26 cellular contexts compared by ENCODE assay signal in genomic region chr1:158564608-158565007, GRCh38. TPM values are rescaled to one million over a fixed set of nuclear protein-coding genes. Genes with fewer than 3 reads are reported as not detected.
DNase-seq lines count a peak whose midpoint lies in the region; ATAC-seq and TF ChIP-seq lines count a peak whose summit lies in the region.
"Had no signal": no experiment of that assay in that cellular context is flagged by ENCODE, and none has a peak within 500 bp of the region (broad histone marks: within the 10 kb centered on the region; RNA-seq: fewer than 3 reads in every experiment).

No MANE protein-coding gene starts in this region.

- DNase-seq in CD14-positive monocyte (ENCODE audit: low spot score) (no peak), OCI-M1 (lab: John Stamatoyannopoulos, UW) (peak; percentile 81), germinal center (ENCODE audit: low spot score) (peak; percentile 21), NCI-H748 (lab: John Stamatoyannopoulos, UW; ENCODE audit: unreplicated experiment) (no peak), NCI-H446 (lab: John Stamatoyannopoulos, UW) (no peak), natural killer cell (no peak)
- no peak for DNase-seq in activated CD4-positive, alpha-beta T cell treated with anti-CD3 and anti-CD28 coated beads for 36 hours
- DNase-seq: activated CD8-positive, alpha-beta memory T cell treated with anti-CD3 and anti-CD28 coated beads, Interleukin-2, amount 50 U/mL, for 4 hours; activated naive CD8-positive, alpha-beta T cell treated with anti-CD3 and anti-CD28 coated beads for 36 hours; dorsolateral prefrontal cortex; HCEC 1CT; heart left ventricle; left colon; naive thymus-derived CD4-positive, alpha-beta T cell; NCI-H510A treated with DMSO at 0.1 percent for 48 hours; stimulated activated CD4-positive, alpha-beta T cell treated with anti-CD3 and anti-CD28 coated beads, Interleukin-12 subunit alpha, Interleukin-12 subunit beta, amount 100 ng/mL, for 4 hours; stimulated activated CD4-positive, alpha-beta T cell treated with anti-CD3 and anti-CD28 coated beads, Interleukin-4, amount 100 ng/mL, for 4 hours; stimulated activated naive CD8-positive, alpha-beta T cell treated with anti-CD3 and anti-CD28 coated beads, Interleukin-15, amount 100 ng/mL, for 72 hours; T-cell; tibial artery had no signal

- H3K4me2 ChIP-seq in Loucy (ENCODE audit: low read depth, low read length, poor library complexity, severe bottlenecking) = no peak overlapping the region
- H3K4me2 ChIP-seq: KMS-11 had no signal

- no peaks in the 10 kb centered on the region for H4K20me1 ChIP-seq in Loucy (ENCODE audit: insufficient read depth, low read length, poor library complexity, severe bottlenecking)

- no peaks in the 10 kb centered on the region for H3K9me2 ChIP-seq in Loucy (replicated peaks; ENCODE audit: low read depth, low read length)

- H3K9me3 ChIP-seq in Loucy (ENCODE audit: insufficient read depth, low read depth, low read length) = no peaks in the 10 kb centered on the region
- H3K9me3 ChIP-seq: heart left ventricle, tibial artery had no signal

- H3K9ac ChIP-seq in Loucy (ENCODE audit: low read depth, low read length, poor library complexity, severe bottlenecking) = no peak overlapping the region
- H3K9ac ChIP-seq: KMS-11 had no signal

- H3K36me3 ChIP-seq in Loucy (ENCODE audit: insufficient read depth, low read length) = no peaks in the 10 kb centered on the region
- H3K36me3 ChIP-seq: heart left ventricle, tibial artery had no signal

- H3K4me3 Mint-ChIP-seq in CD14-positive monocyte (peak overlapping the region in 1 of 2 donors; percentile 39), natural killer cell (no peak overlapping the region)
- H3K4me3 Mint-ChIP-seq in activated CD4-positive, alpha-beta T cell treated with anti-CD3 and anti-CD28 coated beads for 36 hours = no peak overlapping the region
- H3K4me3 Mint-ChIP-seq: activated naive CD8-positive, alpha-beta T cell treated with anti-CD3 and anti-CD28 coated beads for 36 hours; activated T-helper 17 cell treated with anti-CD3 and anti-CD28 coated beads, Interleukin-2, amount 50 U/mL, for 72 hours; central memory CD8-positive, alpha-beta T cell; naive thymus-derived CD4-positive, alpha-beta T cell; stimulated activated naive CD8-positive, alpha-beta T cell treated with anti-CD3 and anti-CD28 coated beads, Interleukin-15, amount 100 ng/mL, for 72 hours; T-cell had no signal

- H3K79me2 ChIP-seq in Loucy (ENCODE audit: insufficient read depth, low read length) = no peaks in the 10 kb centered on the region

- H3K27ac Mint-ChIP-seq in CD14-positive monocyte (peak overlapping the region; percentile 46 to 90 (median 77)), natural killer cell (no peak overlapping the region)
- no peak overlapping the region for H3K27ac Mint-ChIP-seq in activated CD4-positive, alpha-beta T cell treated with anti-CD3 and anti-CD28 coated beads for 36 hours
- H3K27ac Mint-ChIP-seq: activated naive CD8-positive, alpha-beta T cell treated with anti-CD3 and anti-CD28 coated beads for 36 hours; activated T-helper 17 cell treated with anti-CD3 and anti-CD28 coated beads, Interleukin-2, amount 50 U/mL, for 72 hours; naive thymus-derived CD4-positive, alpha-beta T cell; T-cell had no signal

- H3K4me1 ChIP-seq in Loucy (ENCODE audit: insufficient read depth, low read length, poor library complexity, severe bottlenecking) = peaks cover 4% of the 10 kb centered on the region
- H3K4me1 ChIP-seq: tibial artery had no signal

- CTCF ChIA-PET in activated CD4-positive, alpha-beta T cell treated with anti-CD3 and anti-CD28 coated beads for 36 hours (lab: Charles Lee) = interaction anchor here (1.1 kb wide), 1 partner anchor 434 kb away, joined by 3 read pairs; no protein-coding TSS in a partner anchor

- no peaks in the 10 kb centered on the region for H3F3A ChIP-seq in Loucy (ENCODE audit: low read depth)

- peaks cover 15% of the 10 kb centered on the region for H3K4me1 Mint-ChIP-seq in CD14-positive monocyte
- H3K4me1 Mint-ChIP-seq in activated CD4-positive, alpha-beta T cell treated with anti-CD3 and anti-CD28 coated beads for 36 hours = no peaks in the 10 kb centered on the region
- H3K4me1 Mint-ChIP-seq in natural killer cell = no peaks in the 10 kb centered on the region
- H3K4me1 Mint-ChIP-seq: activated naive CD8-positive, alpha-beta T cell treated with anti-CD3 and anti-CD28 coated beads for 36 hours; activated T-helper 17 cell treated with anti-CD3 and anti-CD28 coated beads, Interleukin-2, amount 50 U/mL, for 72 hours; central memory CD8-positive, alpha-beta T cell; naive thymus-derived CD4-positive, alpha-beta T cell; stimulated activated naive CD8-positive, alpha-beta T cell treated with anti-CD3 and anti-CD28 coated beads, Interleukin-15, amount 100 ng/mL, for 72 hours had no signal

- H3K9me3 Mint-ChIP-seq in CD14-positive monocyte (peaks cover 3 to 12% (median 9%) of the 10 kb centered on the region in 7 donors), natural killer cell (no peaks in the 10 kb centered on the region)
- H3K9me3 Mint-ChIP-seq in activated CD4-positive, alpha-beta T cell treated with anti-CD3 and anti-CD28 coated beads for 36 hours (ENCODE audit: low read depth) = no peaks in the 10 kb centered on the region
- H3K9me3 Mint-ChIP-seq: activated naive CD8-positive, alpha-beta T cell treated with anti-CD3 and anti-CD28 coated beads for 36 hours; activated T-helper 17 cell treated with anti-CD3 and anti-CD28 coated beads, Interleukin-2, amount 50 U/mL, for 72 hours; central memory CD8-positive, alpha-beta T cell had no signal

- ATAC-seq in activated CD4-positive, alpha-beta T cell treated with anti-CD3 and anti-CD28 coated beads for 36 hours = no peak
- no peak for ATAC-seq in natural killer cell
- ATAC-seq: activated T-helper 17 cell treated with anti-CD3 and anti-CD28 coated beads, Interleukin-2, amount 50 U/mL, for 72 hours; heart left ventricle; left colon; naive thymus-derived CD4-positive, alpha-beta T cell; stimulated activated naive CD8-positive, alpha-beta T cell treated with anti-CD3 and anti-CD28 coated beads, Interleukin-15, amount 100 ng/mL, for 72 hours; T-cell had no signal

- H2AFZ ChIP-seq in Loucy (ENCODE audit: low read length) = peak overlapping the region; percentile 71

- intact Hi-C loops in CD14-positive monocyte (cut with micrococcal nuclease) = no loop called here
- intact Hi-C loops in activated CD4-positive, alpha-beta T cell treated with anti-CD3 and anti-CD28 coated beads for 36 hours (cut with DNase I, micrococcal nuclease) = no loop called here
- intact Hi-C loops in natural killer cell (cut with micrococcal nuclease) = no loop called here

- peaks cover 0 to 2% (median 0%) of the 10 kb centered on the region in 3 donors for H3K27me3 Mint-ChIP-seq in CD14-positive monocyte (ENCODE audit: low read depth in 3 of 3)
- peaks cover 4% of the 10 kb centered on the region for H3K27me3 Mint-ChIP-seq in activated CD4-positive, alpha-beta T cell treated with anti-CD3 and anti-CD28 coated beads for 36 hours
- peaks cover 26 to 50% of the 10 kb centered on the region in 2 donors for H3K27me3 Mint-ChIP-seq in natural killer cell (ENCODE audit: low read depth in 2 of 2)

- H3K27me3 ChIP-seq in Loucy (ENCODE audit: insufficient read depth, low read length, poor library complexity, severe bottlenecking) = no peaks in the 10 kb centered on the region
- H3K27me3 ChIP-seq: heart left ventricle, tibial artery had no signal

- POLR2A ChIA-PET in activated CD4-positive, alpha-beta T cell treated with anti-CD3 and anti-CD28 coated beads for 36 hours (lab: Charles Lee) = no interaction called here

- H3K36me3 Mint-ChIP-seq in CD14-positive monocyte (no peaks in the 10 kb centered on the region), natural killer cell (no peaks in the 10 kb centered on the region)
- no peaks in the 10 kb centered on the region for H3K36me3 Mint-ChIP-seq in activated CD4-positive, alpha-beta T cell treated with anti-CD3 and anti-CD28 coated beads for 36 hours (ENCODE audit: low read depth)
- H3K36me3 Mint-ChIP-seq: activated naive CD8-positive, alpha-beta T cell treated with anti-CD3 and anti-CD28 coated beads for 36 hours; naive thymus-derived CD4-positive, alpha-beta T cell; T-cell had no signal

- H3K4me3 ChIP-seq in Loucy (ENCODE audit: low read length, poor library complexity, severe bottlenecking) = no peak overlapping the region
- H3K4me3 ChIP-seq: dorsolateral prefrontal cortex, heart left ventricle, tibial artery had no signal

- TF ChIP-seq CTCF in CD14-positive monocyte (IDR thresholded peaks at IDR 0.05) (no peak), Loucy (conservative IDR thresholded peaks at IDR 0.05; ENCODE audit: low read length) (no peak), natural killer cell (IDR thresholded peaks at IDR 0.05) (no peak)

RNA-seq across cellular contexts. Expression of gene OR6P1, which starts 5.8 kb away (rescaled TPM):
- polyA plus RNA-seq in CD14-positive monocyte = not detected
- total RNA-seq in activated CD4-positive, alpha-beta T cell treated with anti-CD3 and anti-CD28 coated beads for 36 hours = not detected
- total RNA-seq in natural killer cell = not detected
- total RNA-seq: activated naive CD8-positive, alpha-beta T cell treated with anti-CD3 and anti-CD28 coated beads for 36 hours; activated T-helper 17 cell treated with anti-CD3 and anti-CD28 coated beads, Interleukin-2, amount 50 U/mL, for 72 hours; dorsolateral prefrontal cortex; heart left ventricle; left colon; mesenteric fat pad; naive thymus-derived CD4-positive, alpha-beta T cell; osteocyte; T-cell had no signal
- polyA plus RNA-seq: heart left ventricle; naive thymus-derived CD4-positive, alpha-beta T cell had no signal

RNA-seq across cellular contexts. Expression of gene OR6Y1, which starts 10.4 kb away (rescaled TPM):
- not detected for polyA plus RNA-seq in CD14-positive monocyte
- not detected for total RNA-seq in activated CD4-positive, alpha-beta T cell treated with anti-CD3 and anti-CD28 coated beads for 36 hours
- total RNA-seq in natural killer cell = not detected
- total RNA-seq: activated naive CD8-positive, alpha-beta T cell treated with anti-CD3 and anti-CD28 coated beads for 36 hours; activated T-helper 17 cell treated with anti-CD3 and anti-CD28 coated beads, Interleukin-2, amount 50 U/mL, for 72 hours; dorsolateral prefrontal cortex; heart left ventricle; left colon; mesenteric fat pad; naive thymus-derived CD4-positive, alpha-beta T cell; osteocyte; T-cell had no signal
- polyA plus RNA-seq: heart left ventricle; naive thymus-derived CD4-positive, alpha-beta T cell had no signal

RNA-seq across cellular contexts. Expression of gene OR10X1, which starts 15.1 kb away (rescaled TPM):
- not detected for polyA plus RNA-seq in CD14-positive monocyte
- not detected for total RNA-seq in activated CD4-positive, alpha-beta T cell treated with anti-CD3 and anti-CD28 coated beads for 36 hours
- total RNA-seq in natural killer cell = not detected
- total RNA-seq: activated naive CD8-positive, alpha-beta T cell treated with anti-CD3 and anti-CD28 coated beads for 36 hours; activated T-helper 17 cell treated with anti-CD3 and anti-CD28 coated beads, Interleukin-2, amount 50 U/mL, for 72 hours; dorsolateral prefrontal cortex; heart left ventricle; left colon; mesenteric fat pad; naive thymus-derived CD4-positive, alpha-beta T cell; osteocyte; T-cell had no signal
- polyA plus RNA-seq: heart left ventricle; naive thymus-derived CD4-positive, alpha-beta T cell had no signal

RNA-seq across cellular contexts. Expression of gene OR10Z1, which starts 40.5 kb away (rescaled TPM):
- polyA plus RNA-seq in CD14-positive monocyte = not detected
- not detected for total RNA-seq in activated CD4-positive, alpha-beta T cell treated with anti-CD3 and anti-CD28 coated beads for 36 hours
- total RNA-seq in natural killer cell = not detected
- total RNA-seq: activated naive CD8-positive, alpha-beta T cell treated with anti-CD3 and anti-CD28 coated beads for 36 hours; activated T-helper 17 cell treated with anti-CD3 and anti-CD28 coated beads, Interleukin-2, amount 50 U/mL, for 72 hours; dorsolateral prefrontal cortex; heart left ventricle; left colon; mesenteric fat pad; naive thymus-derived CD4-positive, alpha-beta T cell; osteocyte; T-cell had no signal
- polyA plus RNA-seq: heart left ventricle; naive thymus-derived CD4-positive, alpha-beta T cell had no signal

Comparison
In these comparisons a context has a peak if more than half of its experiments do, and no peak if none do; other contexts are left out.
1. DNase-seq: peak in OCI-M1 (single experiment) and germinal center (single experiment); none in CD14-positive monocyte (single experiment), activated CD4-positive, alpha-beta T cell treated with anti-CD3 and anti-CD28 coated beads for 36 hours (single experiment), NCI-H748 (single experiment), NCI-H446 (0 of 2) and natural killer cell (single experiment).
2. H3K27ac Mint-ChIP-seq: peak in CD14-positive monocyte (7 of 7); none in activated CD4-positive, alpha-beta T cell treated with anti-CD3 and anti-CD28 coated beads for 36 hours (single experiment) and natural killer cell (0 of 2).